1 cellular context compared by ENCODE assay signal in the genomic region with DNA sequence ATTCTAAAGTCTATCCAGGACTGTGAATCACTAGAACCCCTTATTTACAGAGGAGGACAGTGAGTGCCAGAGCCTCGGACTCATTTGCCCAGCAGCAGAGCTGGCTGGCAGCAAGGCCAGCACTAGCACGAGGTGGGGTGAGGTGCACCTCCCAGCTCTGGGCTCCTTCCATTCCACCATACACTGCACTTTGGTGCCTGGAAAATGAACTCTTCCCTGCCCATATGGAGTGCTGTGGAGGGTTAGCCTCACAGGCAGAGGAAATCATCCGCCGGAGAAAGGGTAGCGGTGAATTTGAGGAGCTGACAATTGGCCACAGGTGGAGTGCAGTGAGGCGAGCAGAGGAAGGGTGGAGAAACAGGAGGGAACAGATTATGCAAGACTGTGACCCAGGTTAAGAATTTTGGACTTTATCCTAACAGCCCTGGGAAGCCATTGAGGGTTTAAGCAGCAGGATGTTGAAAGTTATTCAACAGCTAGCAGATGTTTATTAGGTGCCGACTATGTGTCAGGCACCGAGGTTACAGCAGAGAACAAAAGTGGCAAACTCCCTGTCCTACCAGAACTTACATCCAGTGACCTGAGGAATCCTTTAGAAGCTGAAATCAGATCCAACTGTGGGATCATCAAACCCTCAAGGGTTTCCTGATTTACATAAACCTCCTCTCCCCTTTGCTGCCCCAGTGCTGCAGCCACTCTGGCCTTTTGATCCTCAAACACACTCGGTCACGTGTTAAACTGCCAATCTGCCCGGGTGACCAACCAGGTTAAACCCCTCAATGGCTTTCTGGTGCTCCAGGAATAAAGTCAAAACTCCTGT.
A peak's percentile ranks its signal among the peaks of the same experiment; 100 is the strongest.
TF ChIP-seq lines count a peak whose summit lies in the region.

No MANE protein-coding gene starts in this region.

TF ChIP-seq in HepG2, 621 proteins besides CTCF, POLR2A, EP300 and RAD21 (continued from another document and continues in another):
- TF ChIP-seq, protein P1, sequence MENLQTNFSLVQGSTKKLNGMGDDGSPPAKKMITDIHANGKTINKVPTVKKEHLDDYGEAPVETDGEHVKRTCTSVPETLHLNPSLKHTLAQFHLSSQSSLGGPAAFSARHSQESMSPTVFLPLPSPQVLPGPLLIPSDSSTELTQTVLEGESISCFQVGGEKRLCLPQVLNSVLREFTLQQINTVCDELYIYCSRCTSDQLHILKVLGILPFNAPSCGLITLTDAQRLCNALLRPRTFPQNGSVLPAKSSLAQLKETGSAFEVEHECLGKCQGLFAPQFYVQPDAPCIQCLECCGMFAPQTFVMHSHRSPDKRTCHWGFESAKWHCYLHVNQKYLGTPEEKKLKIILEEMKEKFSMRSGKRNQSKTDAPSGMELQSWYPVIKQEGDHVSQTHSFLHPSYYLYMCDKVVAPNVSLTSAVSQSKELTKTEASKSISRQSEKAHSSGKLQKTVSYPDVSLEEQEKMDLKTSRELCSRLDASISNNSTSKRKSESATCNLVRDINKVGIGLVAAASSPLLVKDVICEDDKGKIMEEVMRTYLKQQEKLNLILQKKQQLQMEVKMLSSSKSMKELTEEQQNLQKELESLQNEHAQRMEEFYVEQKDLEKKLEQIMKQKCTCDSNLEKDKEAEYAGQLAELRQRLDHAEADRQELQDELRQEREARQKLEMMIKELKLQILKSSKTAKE (CRISPR knock-in tag; IDR thresholded peaks at IDR 0.05; ENCODE audit: borderline replicate concordance): peak; percentile 82
- TF ChIP-seq TP53 (CRISPR knock-in tag; conservative IDR thresholded peaks at IDR 0.05) (no peak), ZBTB7B (CRISPR knock-in tag; IDR thresholded peaks at IDR 0.05) (no peak; the same call in 1 of the 2 replicates), NR2F1 (CRISPR knock-in tag; IDR thresholded peaks at IDR 0.05) (peak; percentile 39 to 74; a peak in 2 of 4 replicates), ZBTB7A (CRISPR knock-in tag; IDR thresholded peaks at IDR 0.05) (no peak), HOXA7 (CRISPR knock-in tag; IDR thresholded peaks at IDR 0.05) (0 out of 2 replicates have a peak, but pooled peaks have one; percentile 72), TBX3 (IDR thresholded peaks at IDR 0.05; ENCODE audit: borderline replicate concordance) (0 out of 2 replicates have a peak, but pooled peaks have one; percentile 57), ZNF484 (CRISPR knock-in tag; IDR thresholded peaks at IDR 0.05; ENCODE audit: borderline replicate concordance, low read depth) (no peak), PAWR (CRISPR knock-in tag; IDR thresholded peaks at IDR 0.05; ENCODE audit: borderline replicate concordance) (peak; percentile 73; the same call in 1 of the 2 replicates), ZNF343 (CRISPR knock-in tag; IDR thresholded peaks at IDR 0.05) (0 out of 2 replicates have a peak, but pooled peaks have one; percentile 28), FOXK2 (IDR thresholded peaks at IDR 0.05) (peak; percentile 38; the same call in 1 of the 2 replicates), ZNF33B (CRISPR knock-in tag; IDR thresholded peaks at IDR 0.05) (no peak), HOXA3 (CRISPR knock-in tag; IDR thresholded peaks at IDR 0.05) (peak; percentile 88), RFXAP (CRISPR knock-in tag; IDR thresholded peaks at IDR 0.05; ENCODE audit: borderline replicate concordance) (peak; percentile 93), SRSF1 (optimal IDR thresholded peaks at IDR 0.05; ENCODE audit: low read depth, low read length) (no peak), ONECUT2 (CRISPR knock-in tag; IDR thresholded peaks at IDR 0.05) (0 out of 2 replicates have a peak, but pooled peaks have one; percentile 56), ZNF629 (CRISPR knock-in tag; conservative IDR thresholded peaks at IDR 0.05) (no peak; the same call in 1 of the 2 replicates), ZNF709 (CRISPR knock-in tag; IDR thresholded peaks at IDR 0.05) (peak; percentile 85; the same call in 1 of the 2 replicates), ZNF891 (CRISPR knock-in tag; IDR thresholded peaks at IDR 0.05) (no peak), ARNTL (CRISPR knock-in tag; IDR thresholded peaks at IDR 0.05) (peak; percentile 88), MIER2 (CRISPR knock-in tag; IDR thresholded peaks at IDR 0.05) (peak; percentile 54; the same call in 1 of the 2 replicates), ZNF552 (CRISPR knock-in tag; IDR thresholded peaks at IDR 0.05; ENCODE audit: borderline replicate concordance) (0 out of 2 replicates have a peak, but pooled peaks have one; percentile 28), ZNF790 (CRISPR knock-in tag; IDR thresholded peaks at IDR 0.05; ENCODE audit: borderline replicate concordance) (0 out of 2 replicates have a peak, but pooled peaks have one; percentile 72), RCOR2 (CRISPR knock-in tag; IDR thresholded peaks at IDR 0.05) (peak; percentile 86), JDP2 (CRISPR knock-in tag; IDR thresholded peaks at IDR 0.05; ENCODE audit: borderline replicate concordance) (no peak), HDAC2 (CRISPR knock-in tag; IDR thresholded peaks at IDR 0.05) (peak; percentile 69), FOXK1 (CRISPR knock-in tag; IDR thresholded peaks at IDR 0.05; ENCODE audit: borderline replicate concordance, low read depth) (peak; percentile 58; the same call in 1 of the 2 replicates), GTF2F1 (IDR thresholded peaks at IDR 0.05; ENCODE audit: low read length) (no peak), CBFB (CRISPR knock-in tag; IDR thresholded peaks at IDR 0.05) (no peak), ZNF160 (CRISPR knock-in tag; IDR thresholded peaks at IDR 0.05) (peak; percentile 63; the same call in 1 of the 2 replicates), IRX3 (CRISPR knock-in tag; IDR thresholded peaks at IDR 0.05; ENCODE audit: borderline replicate concordance, low read depth) (peak; percentile 53; the same call in 1 of the 2 replicates), XBP1 (CRISPR knock-in tag; IDR thresholded peaks at IDR 0.05) (no peak), HNRNPUL1 (IDR thresholded peaks at IDR 0.05; ENCODE audit: low read depth, low read length) (no peak)
- TF ChIP-seq, protein P2, sequence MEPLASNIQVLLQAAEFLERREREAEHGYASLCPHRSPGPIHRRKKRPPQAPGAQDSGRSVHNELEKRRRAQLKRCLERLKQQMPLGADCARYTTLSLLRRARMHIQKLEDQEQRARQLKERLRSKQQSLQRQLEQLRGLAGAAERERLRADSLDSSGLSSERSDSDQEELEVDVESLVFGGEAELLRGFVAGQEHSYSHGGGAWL (CRISPR knock-in tag; IDR thresholded peaks at IDR 0.05): peak; percentile 69; the same call in 1 of the 2 replicates
- TF ChIP-seq, protein P3, sequence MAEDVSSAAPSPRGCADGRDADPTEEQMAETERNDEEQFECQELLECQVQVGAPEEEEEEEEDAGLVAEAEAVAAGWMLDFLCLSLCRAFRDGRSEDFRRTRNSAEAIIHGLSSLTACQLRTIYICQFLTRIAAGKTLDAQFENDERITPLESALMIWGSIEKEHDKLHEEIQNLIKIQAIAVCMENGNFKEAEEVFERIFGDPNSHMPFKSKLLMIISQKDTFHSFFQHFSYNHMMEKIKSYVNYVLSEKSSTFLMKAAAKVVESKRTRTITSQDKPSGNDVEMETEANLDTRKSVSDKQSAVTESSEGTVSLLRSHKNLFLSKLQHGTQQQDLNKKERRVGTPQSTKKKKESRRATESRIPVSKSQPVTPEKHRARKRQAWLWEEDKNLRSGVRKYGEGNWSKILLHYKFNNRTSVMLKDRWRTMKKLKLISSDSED (CRISPR knock-in tag; IDR thresholded peaks at IDR 0.05): no peak; the same call in 1 of the 2 replicates
- TF ChIP-seq, protein P4, sequence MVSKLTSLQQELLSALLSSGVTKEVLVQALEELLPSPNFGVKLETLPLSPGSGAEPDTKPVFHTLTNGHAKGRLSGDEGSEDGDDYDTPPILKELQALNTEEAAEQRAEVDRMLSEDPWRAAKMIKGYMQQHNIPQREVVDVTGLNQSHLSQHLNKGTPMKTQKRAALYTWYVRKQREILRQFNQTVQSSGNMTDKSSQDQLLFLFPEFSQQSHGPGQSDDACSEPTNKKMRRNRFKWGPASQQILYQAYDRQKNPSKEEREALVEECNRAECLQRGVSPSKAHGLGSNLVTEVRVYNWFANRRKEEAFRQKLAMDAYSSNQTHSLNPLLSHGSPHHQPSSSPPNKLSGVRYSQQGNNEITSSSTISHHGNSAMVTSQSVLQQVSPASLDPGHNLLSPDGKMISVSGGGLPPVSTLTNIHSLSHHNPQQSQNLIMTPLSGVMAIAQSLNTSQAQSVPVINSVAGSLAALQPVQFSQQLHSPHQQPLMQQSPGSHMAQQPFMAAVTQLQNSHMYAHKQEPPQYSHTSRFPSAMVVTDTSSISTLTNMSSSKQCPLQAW (CRISPR knock-in tag; IDR thresholded peaks at IDR 0.05): no peak; the same call in none of the 2 replicates
- TF ChIP-seq, protein P5, sequence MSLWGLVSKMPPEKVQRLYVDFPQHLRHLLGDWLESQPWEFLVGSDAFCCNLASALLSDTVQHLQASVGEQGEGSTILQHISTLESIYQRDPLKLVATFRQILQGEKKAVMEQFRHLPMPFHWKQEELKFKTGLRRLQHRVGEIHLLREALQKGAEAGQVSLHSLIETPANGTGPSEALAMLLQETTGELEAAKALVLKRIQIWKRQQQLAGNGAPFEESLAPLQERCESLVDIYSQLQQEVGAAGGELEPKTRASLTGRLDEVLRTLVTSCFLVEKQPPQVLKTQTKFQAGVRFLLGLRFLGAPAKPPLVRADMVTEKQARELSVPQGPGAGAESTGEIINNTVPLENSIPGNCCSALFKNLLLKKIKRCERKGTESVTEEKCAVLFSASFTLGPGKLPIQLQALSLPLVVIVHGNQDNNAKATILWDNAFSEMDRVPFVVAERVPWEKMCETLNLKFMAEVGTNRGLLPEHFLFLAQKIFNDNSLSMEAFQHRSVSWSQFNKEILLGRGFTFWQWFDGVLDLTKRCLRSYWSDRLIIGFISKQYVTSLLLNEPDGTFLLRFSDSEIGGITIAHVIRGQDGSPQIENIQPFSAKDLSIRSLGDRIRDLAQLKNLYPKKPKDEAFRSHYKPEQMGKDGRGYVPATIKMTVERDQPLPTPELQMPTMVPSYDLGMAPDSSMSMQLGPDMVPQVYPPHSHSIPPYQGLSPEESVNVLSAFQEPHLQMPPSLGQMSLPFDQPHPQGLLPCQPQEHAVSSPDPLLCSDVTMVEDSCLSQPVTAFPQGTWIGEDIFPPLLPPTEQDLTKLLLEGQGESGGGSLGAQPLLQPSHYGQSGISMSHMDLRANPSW (CRISPR knock-in tag; IDR thresholded peaks at IDR 0.05; ENCODE audit: borderline replicate concordance): peak; percentile 88; the same call in 1 of the 2 replicates
- TF ChIP-seq, protein P6, sequence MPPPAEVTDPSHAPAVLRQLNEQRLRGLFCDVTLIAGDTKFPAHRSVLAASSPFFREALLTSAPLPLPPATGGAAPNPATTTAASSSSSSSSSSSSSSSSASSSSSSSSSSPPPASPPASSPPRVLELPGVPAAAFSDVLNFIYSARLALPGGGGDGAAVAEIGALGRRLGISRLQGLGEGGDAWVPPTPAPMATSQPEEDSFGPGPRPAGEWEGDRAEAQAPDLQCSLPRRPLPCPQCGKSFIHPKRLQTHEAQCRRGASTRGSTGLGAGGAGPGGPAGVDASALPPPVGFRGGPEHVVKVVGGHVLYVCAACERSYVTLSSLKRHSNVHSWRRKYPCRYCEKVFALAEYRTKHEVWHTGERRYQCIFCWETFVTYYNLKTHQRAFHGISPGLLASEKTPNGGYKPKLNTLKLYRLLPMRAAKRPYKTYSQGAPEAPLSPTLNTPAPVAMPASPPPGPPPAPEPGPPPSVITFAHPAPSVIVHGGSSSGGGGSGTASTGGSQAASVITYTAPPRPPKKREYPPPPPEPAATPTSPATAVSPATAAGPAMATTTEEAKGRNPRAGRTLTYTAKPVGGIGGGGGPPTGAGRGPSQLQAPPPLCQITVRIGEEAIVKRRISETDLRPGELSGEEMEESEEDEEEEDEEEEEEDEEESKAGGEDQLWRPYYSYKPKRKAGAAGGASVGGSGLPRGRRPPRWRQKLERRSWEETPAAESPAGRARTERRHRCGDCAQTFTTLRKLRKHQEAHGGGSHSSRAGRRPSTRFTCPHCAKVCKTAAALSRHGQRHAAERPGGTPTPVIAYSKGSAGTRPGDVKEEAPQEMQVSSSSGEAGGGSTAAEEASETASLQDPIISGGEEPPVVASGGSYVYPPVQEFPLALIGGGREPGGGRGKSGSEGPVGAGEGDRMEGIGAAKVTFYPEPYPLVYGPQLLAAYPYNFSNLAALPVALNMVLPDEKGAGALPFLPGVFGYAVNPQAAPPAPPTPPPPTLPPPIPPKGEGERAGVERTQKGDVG (CRISPR knock-in tag; IDR thresholded peaks at IDR 0.05; ENCODE audit: borderline replicate concordance): no peak
- TF ChIP-seq, protein P7, sequence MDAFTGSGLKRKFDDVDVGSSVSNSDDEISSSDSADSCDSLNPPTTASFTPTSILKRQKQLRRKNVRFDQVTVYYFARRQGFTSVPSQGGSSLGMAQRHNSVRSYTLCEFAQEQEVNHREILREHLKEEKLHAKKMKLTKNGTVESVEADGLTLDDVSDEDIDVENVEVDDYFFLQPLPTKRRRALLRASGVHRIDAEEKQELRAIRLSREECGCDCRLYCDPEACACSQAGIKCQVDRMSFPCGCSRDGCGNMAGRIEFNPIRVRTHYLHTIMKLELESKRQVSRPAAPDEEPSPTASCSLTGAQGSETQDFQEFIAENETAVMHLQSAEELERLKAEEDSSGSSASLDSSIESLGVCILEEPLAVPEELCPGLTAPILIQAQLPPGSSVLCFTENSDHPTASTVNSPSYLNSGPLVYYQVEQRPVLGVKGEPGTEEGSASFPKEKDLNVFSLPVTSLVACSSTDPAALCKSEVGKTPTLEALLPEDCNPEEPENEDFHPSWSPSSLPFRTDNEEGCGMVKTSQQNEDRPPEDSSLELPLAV (CRISPR knock-in tag; conservative IDR thresholded peaks at IDR 0.05; ENCODE audit: low read depth): no peak
- TF ChIP-seq, protein P8, sequence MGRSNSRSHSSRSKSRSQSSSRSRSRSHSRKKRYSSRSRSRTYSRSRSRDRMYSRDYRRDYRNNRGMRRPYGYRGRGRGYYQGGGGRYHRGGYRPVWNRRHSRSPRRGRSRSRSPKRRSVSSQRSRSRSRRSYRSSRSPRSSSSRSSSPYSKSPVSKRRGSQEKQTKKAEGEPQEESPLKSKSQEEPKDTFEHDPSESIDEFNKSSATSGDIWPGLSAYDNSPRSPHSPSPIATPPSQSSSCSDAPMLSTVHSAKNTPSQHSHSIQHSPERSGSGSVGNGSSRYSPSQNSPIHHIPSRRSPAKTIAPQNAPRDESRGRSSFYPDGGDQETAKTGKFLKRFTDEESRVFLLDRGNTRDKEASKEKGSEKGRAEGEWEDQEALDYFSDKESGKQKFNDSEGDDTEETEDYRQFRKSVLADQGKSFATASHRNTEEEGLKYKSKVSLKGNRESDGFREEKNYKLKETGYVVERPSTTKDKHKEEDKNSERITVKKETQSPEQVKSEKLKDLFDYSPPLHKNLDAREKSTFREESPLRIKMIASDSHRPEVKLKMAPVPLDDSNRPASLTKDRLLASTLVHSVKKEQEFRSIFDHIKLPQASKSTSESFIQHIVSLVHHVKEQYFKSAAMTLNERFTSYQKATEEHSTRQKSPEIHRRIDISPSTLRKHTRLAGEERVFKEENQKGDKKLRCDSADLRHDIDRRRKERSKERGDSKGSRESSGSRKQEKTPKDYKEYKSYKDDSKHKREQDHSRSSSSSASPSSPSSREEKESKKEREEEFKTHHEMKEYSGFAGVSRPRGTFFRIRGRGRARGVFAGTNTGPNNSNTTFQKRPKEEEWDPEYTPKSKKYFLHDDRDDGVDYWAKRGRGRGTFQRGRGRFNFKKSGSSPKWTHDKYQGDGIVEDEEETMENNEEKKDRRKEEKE (IDR thresholded peaks at IDR 0.05): no peak
- TF ChIP-seq, protein P9, sequence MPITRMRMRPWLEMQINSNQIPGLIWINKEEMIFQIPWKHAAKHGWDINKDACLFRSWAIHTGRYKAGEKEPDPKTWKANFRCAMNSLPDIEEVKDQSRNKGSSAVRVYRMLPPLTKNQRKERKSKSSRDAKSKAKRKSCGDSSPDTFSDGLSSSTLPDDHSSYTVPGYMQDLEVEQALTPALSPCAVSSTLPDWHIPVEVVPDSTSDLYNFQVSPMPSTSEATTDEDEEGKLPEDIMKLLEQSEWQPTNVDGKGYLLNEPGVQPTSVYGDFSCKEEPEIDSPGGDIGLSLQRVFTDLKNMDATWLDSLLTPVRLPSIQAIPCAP (CRISPR knock-in tag; IDR thresholded peaks at IDR 0.05; ENCODE audit: low read depth): no peak
